ENCODE assay signal across 22 cellular contexts in genomic region chr1:116179886-116180474, GRCh38.
DNase-seq lines count a peak whose midpoint lies in the region; ATAC-seq, FAIRE-seq and TF ChIP-seq lines count a peak whose summit lies in the region.
"Had no signal": no experiment of that assay in that cellular context is flagged by ENCODE, and none has a peak within 500 bp of the region (broad histone marks: within the 10 kb centered on the region; RNA-seq: fewer than 3 reads in every experiment).

No MANE protein-coding gene starts in this region.

- DNase-seq in G401 (ENCODE audit: low spot score) (peak; percentile 35), NCI-H748 (lab: John Stamatoyannopoulos, UW; ENCODE audit: unreplicated experiment) (peak; percentile 89), cerebellum (ENCODE audit: low spot score) (peak; percentile 12), small intestine (peak; percentile 56), WTC11 (ENCODE audit: low spot score) (no peak), MG63 (no peak)
- DNase-seq: Calu3; CD4-positive, alpha-beta T cell; DMS79 treated with DMSO at 0.1 percent for 48 hours; GOT3; NCI-H1092; NCI-H146; NCI-H2081; NCI-H446; NK-92 treated with Interleukin-12 subunit alpha and Interleukin-12 subunit beta, amount 100 ng/mL, for 24 hours; RPMI8226; SIG-M5; T-helper 17 cell had no signal

- H3K4me3 ChIP-seq in small intestine (ENCODE audit: low read depth in 1 of 2, low read length in 2 of 2) (no peak overlapping the region), MG63 (no peak overlapping the region)

- no peaks in the 10 kb centered on the region for H3K4me1 Mint-ChIP-seq in WTC11
- H3K4me1 Mint-ChIP-seq: B cell had no signal

- POLR2A ChIA-PET in WTC11 (lab: Charles Lee) = no interaction called here

- H3K27ac ChIP-seq in small intestine (ENCODE audit: low read depth in 1 of 2, low read length in 1 of 2) = peak overlapping the region; percentile 29 to 94
- H3K27ac ChIP-seq: KMS-11 had no signal

- CTCF ChIA-PET in WTC11 (lab: Charles Lee) = no interaction called here

- no peak for ATAC-seq in WTC11
- ATAC-seq in HG02642 (IDR thresholded peaks at IDR 0.05; ENCODE audit: poor library complexity, unreplicated experiment) = no peak
- ATAC-seq: T-helper 17 cell had no signal

- H3K4me1 ChIP-seq in small intestine (ENCODE audit: control insufficient read depth in 2 of 2, insufficient read depth in 1 of 2, low read depth in 1 of 2, low read length in 1 of 2) = peaks cover 2 to 6% of the 10 kb centered on the region in 2 donors

- H3K4me3 Mint-ChIP-seq in WTC11 = no peak overlapping the region
- H3K4me3 Mint-ChIP-seq: B cell; CD4-positive, alpha-beta T cell; T-helper 17 cell had no signal

- no peaks in the 10 kb centered on the region for H3K36me3 Mint-ChIP-seq in WTC11

- no peaks in the 10 kb centered on the region for H3K9me3 ChIP-seq in small intestine (ENCODE audit: control insufficient read depth, low read depth)
- H3K9me3 ChIP-seq in MG63 = no peaks in the 10 kb centered on the region

- TF ChIP-seq CTCF in WTC11 (IDR thresholded peaks at IDR 0.05) = no peak

- H3K36me3 ChIP-seq in small intestine (ENCODE audit: control insufficient read depth in 2 of 2, insufficient read depth in 2 of 2, low read length in 2 of 2) (no peaks in the 10 kb centered on the region), MG63 (no peaks in the 10 kb centered on the region)

- in situ Hi-C loops in G401 (cut with HindIII; ENCODE audit: low sequenced_read_pairs) = no loop called here

- no peaks in the 10 kb centered on the region for H3K27me3 Mint-ChIP-seq in WTC11 (ENCODE audit: low read depth)

- WGBS in small intestine, 3 donors = 36 to 60% (median 53%) methylated on average over 4 of the region's 4 CpGs

- no peak overlapping the region for H3K27ac Mint-ChIP-seq in WTC11
- H3K27ac Mint-ChIP-seq: B cell; CD4-positive, alpha-beta T cell; T-helper 17 cell had no signal

- no peak for FAIRE-seq in small intestine (lab: Jason Lieb, UNC)
- FAIRE-seq: G401.6 had no signal

- H3K27me3 ChIP-seq in small intestine (ENCODE audit: control insufficient read depth in 2 of 2, insufficient read depth in 2 of 2, low read length in 2 of 2) = no peaks in the 10 kb centered on the region
- peaks cover 2% of the 10 kb centered on the region; the same call in 1 of the 2 replicates for H3K27me3 ChIP-seq in MG63

- peaks cover 5% of the 10 kb centered on the region; the same call in 1 of the 2 replicates for H3K9me3 Mint-ChIP-seq in WTC11
- H3K9me3 Mint-ChIP-seq: CD4-positive, alpha-beta T cell had no signal

TF ChIP-seq in WTC11, 78 proteins besides CTCF, POLR2A, EP300 and RAD21:
- no peak for TF ChIP-seq MLX (CRISPR knock-in tag; IDR thresholded peaks at IDR 0.05)
- no peak for TF ChIP-seq MXD4 (CRISPR knock-in tag; IDR thresholded peaks at IDR 0.05; ENCODE audit: borderline replicate concordance)
- TF ChIP-seq CBFB (CRISPR knock-in tag; IDR thresholded peaks at IDR 0.05; ENCODE audit: low read depth) = no peak
- no peak for TF ChIP-seq CREM (CRISPR knock-in tag; IDR thresholded peaks at IDR 0.05)
- TF ChIP-seq GABPB1 (CRISPR knock-in tag; IDR thresholded peaks at IDR 0.05) = no peak
- no peak for TF ChIP-seq E2F5 (CRISPR knock-in tag; IDR thresholded peaks at IDR 0.05)
- no peak for TF ChIP-seq ARID4B (CRISPR knock-in tag; IDR thresholded peaks at IDR 0.05; ENCODE audit: borderline replicate concordance)
- TF ChIP-seq NFYB (CRISPR knock-in tag; conservative IDR thresholded peaks at IDR 0.05; ENCODE audit: low read depth) = no peak
- no peak for TF ChIP-seq HMGA2 (CRISPR knock-in tag; IDR thresholded peaks at IDR 0.05)
- TF ChIP-seq TEAD1 (CRISPR knock-in tag; IDR thresholded peaks at IDR 0.05) = no peak

Comparison
In these comparisons a context has a peak if more than half of its experiments do, and no peak if none do; other contexts are left out.
1. DNase-seq: peak in G401 (single experiment), NCI-H748 (single experiment), cerebellum (single experiment) and small intestine (single experiment); none in WTC11 (single experiment) and MG63 (single experiment).